Comparison of ENCODE assay signal across 21 cellular contexts in genomic region chr1:207346562-207346912, GRCh38. TPM values are rescaled to one million over a fixed set of nuclear protein-coding genes. Genes with fewer than 3 reads are reported as not detected.
DNase-seq lines count a peak whose midpoint lies in the region; ATAC-seq and TF ChIP-seq lines count a peak whose summit lies in the region.
"Had no signal": no experiment of that assay in that cellular context is flagged by ENCODE, and none has a peak within 500 bp of the region (broad histone marks: within the 10 kb centered on the region; RNA-seq: fewer than 3 reads in every experiment).

No MANE protein-coding gene starts in this region.

- H3K4me3 ChIP-seq in choroid plexus epithelial cell (ENCODE audit: low read depth, low read length): no peak overlapping the region
- H3K4me3 ChIP-seq in mesenchymal stem cell (ENCODE audit: insufficient read depth in 1 of 2, low read depth in 1 of 2, low read length in 2 of 2): no peak overlapping the region
- H3K4me3 ChIP-seq: esophagus squamous epithelium, GM23338, PC-9, upper lobe of left lung had no signal

- H3K79me1 ChIP-seq in mesenchymal stem cell (replicated peaks; ENCODE audit: low read length, poor library complexity, severe bottlenecking): peaks cover 5% of the 10 kb centered on the region

- peaks cover 88% of the 10 kb centered on the region for H3K36me3 Mint-ChIP-seq in T-helper 2 cell treated with Interferon-gamma antibody and Interleukin-4, amounts not matched to agents 5 μg/mL and 100 μg/mL, for 36 hours (ENCODE audit: low read depth)

- H3K9me3 ChIP-seq in mesenchymal stem cell (ENCODE audit: control insufficient read depth, low read length): peaks cover 20% of the 10 kb centered on the region
- H3K9me3 ChIP-seq: esophagus squamous epithelium had no signal

- H3K4me2 ChIP-seq in mesenchymal stem cell (ENCODE audit: low read length, poor library complexity, severe bottlenecking): no peak overlapping the region
- H3K4me2 ChIP-seq: GM23338, PC-9 had no signal

- H2BK120ac ChIP-seq in mesenchymal stem cell (ENCODE audit: low read depth, low read length): no peak overlapping the region

- no peaks in the 10 kb centered on the region for H3K4me1 ChIP-seq in mesenchymal stem cell (ENCODE audit: control insufficient read depth, insufficient read depth, low read depth, low read length)
- H3K4me1 ChIP-seq: esophagus squamous epithelium, parathyroid adenoma had no signal

- H3K27me3 ChIP-seq in mesenchymal stem cell (ENCODE audit: control insufficient read depth in 1 of 2, insufficient read depth in 1 of 2, low read length in 2 of 2): no peaks in the 10 kb centered on the region
- H3K27me3 ChIP-seq: esophagus squamous epithelium, upper lobe of left lung had no signal

- peaks cover 75% of the 10 kb centered on the region for H3K4me1 Mint-ChIP-seq in T-helper 2 cell treated with Interferon-gamma antibody and Interleukin-4, amounts not matched to agents 5 μg/mL and 100 μg/mL, for 36 hours (ENCODE audit: low read depth)
- H3K4me1 Mint-ChIP-seq: brain had no signal

- no peak overlapping the region for H3K23ac ChIP-seq in mesenchymal stem cell (ENCODE audit: low read length in 2 of 2)

- H2AK5ac ChIP-seq in mesenchymal stem cell (ENCODE audit: low read length, severe bottlenecking): no peak overlapping the region

- H2BK12ac ChIP-seq in mesenchymal stem cell (ENCODE audit: low read length in 2 of 2): no peak overlapping the region

- peak overlapping the region; percentile 64 for H3K4me3 Mint-ChIP-seq in T-helper 2 cell treated with Interferon-gamma antibody and Interleukin-4, amounts not matched to agents 5 μg/mL and 100 μg/mL, for 36 hours
- H3K4me3 Mint-ChIP-seq: brain, GM23338, WTC11 had no signal

- no peak overlapping the region for H3K14ac ChIP-seq in mesenchymal stem cell (ENCODE audit: low read length in 2 of 2)

- no peak overlapping the region for H2BK5ac ChIP-seq in mesenchymal stem cell (ENCODE audit: low read depth, low read length, poor library complexity, severe bottlenecking)

- peak overlapping the region; percentile 71 for H3K27ac Mint-ChIP-seq in T-helper 2 cell treated with Interferon-gamma antibody and Interleukin-4, amounts not matched to agents 5 μg/mL and 100 μg/mL, for 36 hours
- H3K27ac Mint-ChIP-seq: brain, GM23338, WTC11 had no signal

- ATAC-seq in stimulated activated naive CD8-positive, alpha-beta T cell treated with anti-CD3 and anti-CD28 coated beads, Interleukin-15, Interleukin-2, amounts not matched to agents 100 U/mL and 50 U/mL, for 24 hours: peak; percentile 14
- ATAC-seq: GM23338, WTC11 had no signal

- H2AFZ ChIP-seq in mesenchymal stem cell (ENCODE audit: low read depth, low read length): no peak overlapping the region
- H2AFZ ChIP-seq: GM23338, parathyroid adenoma, PC-9 had no signal

- no peak overlapping the region for H3K9ac ChIP-seq in mesenchymal stem cell (ENCODE audit: low read length)
- H3K9ac ChIP-seq: parathyroid adenoma had no signal

- no peaks in the 10 kb centered on the region for H3K27me3 Mint-ChIP-seq in T-helper 2 cell treated with Interferon-gamma antibody and Interleukin-4, amounts not matched to agents 5 μg/mL and 100 μg/mL, for 36 hours (ENCODE audit: low read depth)
- H3K27me3 Mint-ChIP-seq: brain had no signal

- no peak overlapping the region for H3K4ac ChIP-seq in mesenchymal stem cell (ENCODE audit: low read depth in 1 of 2, low read length in 2 of 2)

- H3K18ac ChIP-seq in mesenchymal stem cell (ENCODE audit: low read depth in 1 of 2, low read length in 2 of 2): no peak overlapping the region

- TF ChIP-seq CTCF in choroid plexus epithelial cell (conservative IDR thresholded peaks at IDR 0.05; ENCODE audit: low read depth, low read length): no peak

- peaks cover 35% of the 10 kb centered on the region for H3K9me3 Mint-ChIP-seq in T-helper 2 cell treated with Interferon-gamma antibody and Interleukin-4, amounts not matched to agents 5 μg/mL and 100 μg/mL, for 36 hours

- H3K36me3 ChIP-seq in mesenchymal stem cell (ENCODE audit: control insufficient read depth in 1 of 2, insufficient read depth in 2 of 2, low read depth in 1 of 2, low read length in 2 of 2): peaks cover 6 to 56% of the 10 kb centered on the region in 2 experiments

- no peak overlapping the region for H4K8ac ChIP-seq in mesenchymal stem cell (ENCODE audit: low read length)

- no peak overlapping the region for H2BK15ac ChIP-seq in mesenchymal stem cell (ENCODE audit: low read depth, poor library complexity, severe bottlenecking)

- H3K27ac ChIP-seq in mesenchymal stem cell (ENCODE audit: low read length, poor library complexity, severe bottlenecking): no peak overlapping the region
- H3K27ac ChIP-seq: esophagus squamous epithelium, parathyroid adenoma, PC-9, upper lobe of left lung had no signal

- WGBS in mesenchymal stem cell: 87% methylated on average over 3 of the region's 3 CpGs

- no peak for DNase-seq in T-helper 2 cell treated with Interferon-gamma antibody and Interleukin-4, amounts not matched to agents 5 μg/mL and 100 μg/mL, for 36 hours (ENCODE audit: low spot score)
- DNase-seq in T-helper 2 cell: no peak
- peak; percentile 42 for DNase-seq in choroid plexus epithelial cell (ENCODE audit: low read depth)
- no peak for DNase-seq in mesenchymal stem cell
- DNase-seq in stimulated activated naive CD8-positive, alpha-beta T cell treated with anti-CD3 and anti-CD28 coated beads, Interleukin-15, Interleukin-2, amounts not matched to agents 100 U/mL and 50 U/mL, for 24 hours: no peak
- no peak for DNase-seq in UCSD-AML1 (lab: John Stamatoyannopoulos, UW; ENCODE audit: unreplicated experiment)
- DNase-seq in stimulated activated CD4-positive, alpha-beta T cell treated with anti-CD3 and anti-CD28 coated beads, Interleukin-4, amount 100 ng/mL, for 4 hours: no peak
- DNase-seq in activated CD4-positive, CD25-positive, alpha-beta regulatory T cell (lab: John Stamatoyannopoulos, UW): no peak
- DNase-seq: 8988T; activated gamma-delta T cell treated with Interleukin-2 at 50 U/mL for 16 hours; EL; esophagus squamous epithelium; head of caudate nucleus; midbrain; PC-9; stimulated activated naive CD4-positive, alpha-beta T cell; upper lobe of left lung had no signal

- H4K91ac ChIP-seq in mesenchymal stem cell (ENCODE audit: low read length): peak overlapping the region; percentile 7

RNA-seq across cellular contexts. Expression of gene CD55, which starts 25.1 kb away (rescaled TPM):
- 11.8 TPM for polyA plus RNA-seq in mesenchymal stem cell (2013, experiment 1 of 2)
- polyA plus RNA-seq in mesenchymal stem cell (2013, experiment 2 of 2): 12.3 TPM
